ENCODE assay signal across 9 cellular contexts in the genomic region with DNA sequence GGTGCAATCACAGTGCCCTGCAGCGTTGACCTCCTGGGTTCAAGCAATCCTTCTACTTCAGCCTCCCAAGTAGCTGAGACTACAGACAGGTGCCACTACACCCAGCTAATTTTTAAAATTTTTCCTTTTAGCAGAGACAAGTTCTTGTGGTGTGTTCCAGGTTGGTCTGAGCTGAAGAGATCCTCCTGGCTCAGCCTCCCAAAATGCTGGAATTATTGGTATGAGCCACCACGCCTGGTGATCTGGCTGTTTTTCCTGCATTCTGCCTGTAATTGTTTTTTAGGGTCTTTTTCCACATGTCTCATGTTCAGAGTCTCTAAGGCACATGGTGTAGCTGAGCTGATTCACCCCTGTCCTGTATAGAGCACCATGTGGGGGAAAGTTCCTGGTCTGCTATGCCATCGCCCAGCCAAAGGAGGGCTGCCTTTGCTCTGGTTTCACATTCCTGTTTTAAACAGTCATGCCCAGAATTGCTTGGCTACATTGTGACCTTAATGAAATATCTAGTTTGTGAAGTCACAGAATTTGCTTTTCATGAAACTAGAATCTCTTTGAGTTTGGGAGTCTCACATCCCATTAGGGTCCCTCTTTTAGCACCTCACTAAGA. TPM values are rescaled to one million over a fixed set of nuclear protein-coding genes. Genes with fewer than 3 reads are reported as not detected.
A peak's percentile ranks its signal among the peaks of the same experiment; 100 is the strongest.
DNase-seq lines count a peak whose midpoint lies in the region; ATAC-seq and TF ChIP-seq lines count a peak whose summit lies in the region.
"Not testable (repeated sequence)": the region's sequence is repeated elsewhere in the genome, so short reads cannot be mapped to it uniquely, and the experiment has no call there.
"Had no signal": no experiment of that assay in that cellular context is flagged by ENCODE, and none has a peak within 500 bp of the region (broad histone marks: within the 10 kb centered on the region; RNA-seq: fewer than 3 reads in every experiment).

No MANE protein-coding gene starts in this region.

- DNase-seq in A172 (ENCODE audit: low spot score) (peak; percentile 63), GM03348 (ENCODE audit: low spot score) (peak; percentile 53), NCI-H146 treated with DMSO at 0.1 percent for 48 hours (lab: John Stamatoyannopoulos, UW; ENCODE audit: unreplicated experiment) (peak; percentile 25), dermis blood vessel endothelial cell (peak; percentile 21), right lobe of liver (peak; percentile 45 to 60 (median 56))
- not testable (repeated sequence) for DNase-seq in Right ventricle myocardium inferior (ENCODE audit: missing footprints); sciatic nerve (ENCODE audit: low spot score)

- not testable (repeated sequence) for H3K36me3 ChIP-seq in right lobe of liver

- not testable (repeated sequence) for H3K27ac ChIP-seq in VCaP
- H3K27ac ChIP-seq in right lobe of liver: peak overlapping the region; percentile 47 to 72 (median 54)

- intact Hi-C loops in Right ventricle myocardium inferior (cut with DNase I): loop anchor here (5.0 kb wide), 1 partner anchor 79 kb away; no protein-coding TSS in a partner anchor
- intact Hi-C loops in right lobe of liver (cut with DNase I); sciatic nerve (cut with DNase I): not testable (repeated sequence)

- WGBS in right lobe of liver (ENCODE audit: insufficient coverage, low coverage, low lambda C conversion rate, missing lambda C conversion rate): 25% methylated on average over 2 of the region's 3 CpGs

- not testable (repeated sequence) for TF ChIP-seq POLR2A in right lobe of liver (IDR thresholded peaks at IDR 0.05)

- not testable (repeated sequence) for H3K27me3 ChIP-seq in right lobe of liver

- H3K4me3 ChIP-seq in right lobe of liver: not testable (repeated sequence)

- peaks cover 0 to 32% (median 2%) of the 10 kb centered on the region in 4 donors for H3K4me1 ChIP-seq in right lobe of liver

- H3K9me3 ChIP-seq in right lobe of liver: not testable (repeated sequence)

- TF ChIP-seq CTCF in VCaP (conservative IDR thresholded peaks at IDR 0.05): peak; percentile 14; the same call in 1 of the 2 replicates
- TF ChIP-seq CTCF in right lobe of liver (IDR thresholded peaks at IDR 0.05): peak; percentile 24 to 48 (median 38)

- ATAC-seq in Right ventricle myocardium inferior: peak; percentile 89
- peak; percentile 84 to 95 (median 89) for ATAC-seq in right lobe of liver
- peak; percentile 92 for ATAC-seq in sciatic nerve

RNA-seq across cellular contexts. Expression of a gene that starts 15.1 kb away (rescaled TPM):
- total RNA-seq in A172 (2014; rRNA removed; shearing (Covaris generic)): 50.4 and 186 TPM in 2 replicates
- 50.2 and 63.2 TPM in 2 replicates for total RNA-seq in dermis blood vessel endothelial cell
- total RNA-seq in Right ventricle myocardium inferior: 29.7 TPM
- 1,000 to 10,000 TPM in 2 of 6 experiments, 100 to 1,000 TPM in 4; 203 to 2,018 (median 421) TPM for total RNA-seq in right lobe of liver
- 97.9 TPM for total RNA-seq in sciatic nerve
- total RNA-seq: H7 had no signal

RNA-seq across cellular contexts. Expression of a gene that starts 55.6 kb away (rescaled TPM):
- 28.1 and 68.3 TPM in 2 replicates for total RNA-seq in A172 (2014; rRNA removed; shearing (Covaris generic))
- total RNA-seq in dermis blood vessel endothelial cell (52.4 and 74.0 TPM in 2 replicates), Right ventricle myocardium inferior (39.6 TPM), right lobe of liver (1,000 to 10,000 TPM in 1 of 6 experiments, 100 to 1,000 TPM in 5; 347 to 1,090 (median 533) TPM), sciatic nerve (84.2 TPM)
